In genomic region chr3:158097571-158098553, GRCh38 we compare ENCODE assay signal across 8 cellular contexts. TPM values are rescaled to one million over a fixed set of nuclear protein-coding genes. Genes with fewer than 3 reads are reported as not detected.
DNase-seq lines count a peak whose midpoint lies in the region; ATAC-seq, FAIRE-seq and TF ChIP-seq lines count a peak whose summit lies in the region.

No MANE protein-coding gene starts in this region.

- in situ Hi-C loops in transverse colon (cut with MboI; ENCODE audit: low pct_ligation_motif_present in 1 of 4, low pct_unique_long_range_greater_than_20kb in 1 of 4, low sequenced_read_pairs in 3 of 4): no loop called here

- H3K9me3 Mint-ChIP-seq in activated CD8-positive, alpha-beta T cell treated with anti-CD3 and anti-CD28 coated beads for 36 hours: no peaks in the 10 kb centered on the region
- H3K9me3 Mint-ChIP-seq in natural killer cell treated with Interleukin-12 subunit alpha and Interleukin-12 subunit beta and Interleukin-15 and Interleukin-18, amount 100 ng/mL, for 72 hours: no peaks in the 10 kb centered on the region

- H3K4me3 Mint-ChIP-seq in activated CD8-positive, alpha-beta T cell treated with anti-CD3 and anti-CD28 coated beads for 36 hours: peak overlapping the region; percentile 92
- H3K4me3 Mint-ChIP-seq in natural killer cell treated with Interleukin-12 subunit alpha and Interleukin-12 subunit beta and Interleukin-15 and Interleukin-18, amount 100 ng/mL, for 72 hours: peak overlapping the region; percentile 97

- H4K20me1 ChIP-seq in endothelial cell of umbilical vein (replicated peaks; ENCODE audit: control insufficient read depth, extremely low read depth, insufficient read depth, low read length): peaks cover 3% of the 10 kb centered on the region

- H3K79me2 ChIP-seq in endothelial cell of umbilical vein (ENCODE audit: control insufficient read depth, insufficient read depth, low read length): no peaks in the 10 kb centered on the region

- no peak overlapping the region for H3K27ac Mint-ChIP-seq in activated CD8-positive, alpha-beta T cell treated with anti-CD3 and anti-CD28 coated beads for 36 hours
- H3K27ac Mint-ChIP-seq in natural killer cell treated with Interleukin-12 subunit alpha and Interleukin-12 subunit beta and Interleukin-15 and Interleukin-18, amount 100 ng/mL, for 72 hours: peak overlapping the region in 1 of 2 donors; percentile 59

- no TSS peak for BruUV-seq in endothelial cell of umbilical vein (replicated peaks; lab: Mats Ljungman, UMichigan)

- FAIRE-seq in endothelial cell of umbilical vein (lab: Jason Lieb, UNC): peak; percentile 26

- H2AFZ ChIP-seq in endothelial cell of umbilical vein (ENCODE audit: low read depth, low read length): peak overlapping the region; percentile 5

- 4 to 8% methylated on average over 6 to 59 of the region's 68 CpGs for WGBS in transverse colon (ENCODE audit: low coverage in 1 of 2), 2 donors

- peaks cover 3% of the 10 kb centered on the region for H3K36me3 Mint-ChIP-seq in activated CD8-positive, alpha-beta T cell treated with anti-CD3 and anti-CD28 coated beads for 36 hours (ENCODE audit: low read depth)
- H3K36me3 Mint-ChIP-seq in natural killer cell treated with Interleukin-12 subunit alpha and Interleukin-12 subunit beta and Interleukin-15 and Interleukin-18, amount 100 ng/mL, for 72 hours: peaks cover 6% of the 10 kb centered on the region

- H3K27me3 ChIP-seq in endothelial cell of umbilical vein (ENCODE audit: control insufficient read depth in 2 of 2, insufficient read depth in 2 of 2, low read length in 2 of 2) (peaks cover 86 to 98% of the 10 kb centered on the region in 2 experiments), transverse colon (peaks cover 100% of the 10 kb centered on the region)

- peaks cover 81% of the 10 kb centered on the region for H3K27me3 Mint-ChIP-seq in activated CD8-positive, alpha-beta T cell treated with anti-CD3 and anti-CD28 coated beads for 36 hours
- peaks cover 54 to 84% of the 10 kb centered on the region in 2 donors for H3K27me3 Mint-ChIP-seq in natural killer cell treated with Interleukin-12 subunit alpha and Interleukin-12 subunit beta and Interleukin-15 and Interleukin-18, amount 100 ng/mL, for 72 hours

- H3K4me1 ChIP-seq in endothelial cell of umbilical vein (ENCODE audit: control insufficient read depth, extremely low read depth, insufficient read depth, low read length) (peaks cover 6% of the 10 kb centered on the region), transverse colon (peaks cover 0 to 18% (median 12%) of the 10 kb centered on the region in 4 donors)

- peak overlapping the region; percentile 49 for H3K4me2 ChIP-seq in endothelial cell of umbilical vein (ENCODE audit: insufficient read depth, low read length)

- H3K27ac ChIP-seq in endothelial cell of umbilical vein (ENCODE audit: insufficient read depth, low read depth, low read length) (no peak overlapping the region), transverse colon (no peak overlapping the region)

- no peak for TF ChIP-seq EP300 in transverse colon (IDR thresholded peaks at IDR 0.05; ENCODE audit: low read depth)

- H3K9me3 ChIP-seq in endothelial cell of umbilical vein (replicated peaks; ENCODE audit: control insufficient read depth, insufficient read depth, low read length): no peaks in the 10 kb centered on the region
- no peaks in the 10 kb centered on the region for H3K9me3 ChIP-seq in transverse colon

- POLR2A ChIA-PET in activated CD8-positive, alpha-beta T cell treated with anti-CD3 and anti-CD28 coated beads for 36 hours (lab: Charles Lee): interaction anchor here (0.8 to 1.1 kb wide), 2 partner anchors 9 to 12 kb away, joined by 3 read pairs; partner anchors contain the start of gene RSRC1
- POLR2A ChIA-PET in endothelial cell of umbilical vein (lab: Charles Lee): no interaction called here

- H3K36me3 ChIP-seq in endothelial cell of umbilical vein (ENCODE audit: control insufficient read depth in 2 of 2, extremely low read depth in 1 of 2, insufficient read depth in 2 of 2, low read length in 2 of 2): no peaks in the 10 kb centered on the region
- no peaks in the 10 kb centered on the region for H3K36me3 ChIP-seq in transverse colon

- dilution Hi-C loops in endothelial cell of umbilical vein (cut with MboI; ENCODE audit: extremely low pct_ligation_motif_present, low sequenced_read_pairs): no loop called here

- intact Hi-C loops in activated CD8-positive, alpha-beta T cell treated with anti-CD3 and anti-CD28 coated beads for 36 hours (cut with micrococcal nuclease): no loop called here
- intact Hi-C loops in endothelial cell of umbilical vein (cut with micrococcal nuclease): loop anchor here (1.0 to 5.0 kb wide), 2 partner anchors 9 to 439 kb away; no protein-coding TSS in a partner anchor
- intact Hi-C loops in transverse colon (cut with DNase I; ENCODE audit: low total_unique reads): no loop called here

- DNase-seq in NCI-H226 (peak; percentile 31), endothelial cell of umbilical vein (ENCODE audit: low read depth, low spot score) (peak; percentile 52), transverse colon (peak; percentile 86), NCI-H2107 treated with DMSO at 0.1 percent for 48 hours (lab: John Stamatoyannopoulos, UW; ENCODE audit: unreplicated experiment) (no peak)
- peak; percentile 82 for DNase-seq in activated CD8-positive, alpha-beta T cell treated with anti-CD3 and anti-CD28 coated beads for 36 hours
- peak; percentile 81 for DNase-seq in natural killer cell treated with Interleukin-12 subunit alpha and Interleukin-12 subunit beta and Interleukin-15 and Interleukin-18, amount 100 ng/mL, for 72 hours (ENCODE audit: low spot score)

- H3K4me3 ChIP-seq in endothelial cell of umbilical vein (replicated peaks in 1 of 3; ENCODE audit: insufficient read depth in 1 of 3, low read depth in 1 of 3, low read length in 3 of 3) (peak overlapping the region in 1 of 3 experiments; percentile 26), transverse colon (peak overlapping the region; percentile 14 to 47 (median 38))

- TF ChIP-seq POLR2A in endothelial cell of umbilical vein (IDR thresholded peaks at IDR 0.05; ENCODE audit: low read depth, low read length) (no peak), transverse colon (IDR thresholded peaks at IDR 0.05) (no peak)

- TF ChIP-seq CTCF in activated CD8-positive, alpha-beta T cell treated with anti-CD3 and anti-CD28 coated beads for 36 hours (IDR thresholded peaks at IDR 0.05): no peak
- TF ChIP-seq CTCF in endothelial cell of umbilical vein (IDR thresholded peaks at IDR 0.05; ENCODE audit: extremely low read depth in 1 of 2, insufficient read depth in 1 of 2, low read depth in 1 of 2, low read length in 2 of 2) (no peak), transverse colon (IDR thresholded peaks at IDR 0.05) (no peak)

- CTCF ChIA-PET in activated CD8-positive, alpha-beta T cell treated with anti-CD3 and anti-CD28 coated beads for 36 hours (lab: Charles Lee): interaction anchor here (1.0 to 2.3 kb wide), 2 partner anchors 9 to 11 kb away, joined by 3 to 7 read pairs; partner anchors contain the start of gene RSRC1
- CTCF ChIA-PET in endothelial cell of umbilical vein (lab: Charles Lee): no interaction called here

- H3K4me1 Mint-ChIP-seq in activated CD8-positive, alpha-beta T cell treated with anti-CD3 and anti-CD28 coated beads for 36 hours (ENCODE audit: low read depth): peaks cover 16% of the 10 kb centered on the region
- peaks cover 22 to 23% of the 10 kb centered on the region in 2 donors for H3K4me1 Mint-ChIP-seq in natural killer cell treated with Interleukin-12 subunit alpha and Interleukin-12 subunit beta and Interleukin-15 and Interleukin-18, amount 100 ng/mL, for 72 hours (ENCODE audit: low read depth in 2 of 2)

- ATAC-seq in GM18511 (IDR thresholded peaks at IDR 0.05; ENCODE audit: unreplicated experiment): peak; percentile 87
- peak; percentile 81 for ATAC-seq in HG02973 (IDR thresholded peaks at IDR 0.05; ENCODE audit: unreplicated experiment)
- peak; percentile 97 for ATAC-seq in activated CD8-positive, alpha-beta T cell treated with anti-CD3 and anti-CD28 coated beads for 36 hours
- peak; percentile 93 to 94 for ATAC-seq in natural killer cell treated with Interleukin-12 subunit alpha and Interleukin-12 subunit beta and Interleukin-15 and Interleukin-18, amount 100 ng/mL, for 72 hours

- H3K9me1 ChIP-seq in endothelial cell of umbilical vein (replicated peaks; ENCODE audit: control insufficient read depth, extremely low read depth, insufficient read depth, low read length): no peaks in the 10 kb centered on the region

- no peak overlapping the region for H3K9ac ChIP-seq in endothelial cell of umbilical vein (replicated peaks; ENCODE audit: extremely low read depth, insufficient read depth, low read length)

RNA-seq across cellular contexts. Expression of gene SHOX2, which starts 8.4 kb away (rescaled TPM):
- total RNA-seq in activated CD8-positive, alpha-beta T cell treated with anti-CD3 and anti-CD28 coated beads for 36 hours: not detected
- total RNA-seq in endothelial cell of umbilical vein: not detected in 2 replicates
- polyA plus RNA-seq in endothelial cell of umbilical vein: not detected in 2 replicates
- not detected in 2 replicates for polyA plus RNA-seq in endothelial cell of umbilical vein (2011; cell fraction: cytosol; rRNA removed)
- polyA plus RNA-seq in endothelial cell of umbilical vein (2011; cell fraction: nucleus; rRNA removed): not detected in 2 replicates
- polyA plus RNA-seq in endothelial cell of umbilical vein (2012): 0.05 TPM in 1 of 2 replicates, not detected in the other
- 0.32 TPM in 1 of 2 replicates, not detected in the other for polyA minus RNA-seq in endothelial cell of umbilical vein
- not detected for polyA minus RNA-seq in endothelial cell of umbilical vein (2011; cell fraction: cytosol; rRNA and poly(A)+ RNA removed)
- not detected in 2 replicates for polyA minus RNA-seq in endothelial cell of umbilical vein (2011; cell fraction: nucleus; rRNA and poly(A)+ RNA removed)
- 1 to 10 TPM in 1 of 2 donors, not detected in 1; 2.1 TPM for total RNA-seq in natural killer cell treated with Interleukin-12 subunit alpha and Interleukin-12 subunit beta and Interleukin-15 and Interleukin-18, amount 100 ng/mL, for 72 hours
- under 1 TPM in 2 of 4 donors, not detected in 2; 0.16 to 0.27 TPM for total RNA-seq in transverse colon

RNA-seq across cellular contexts. Expression of gene RSRC1, which starts 12.0 kb away (rescaled TPM):
- 10 to 100 TPM; 37.9 to 44.7 TPM for total RNA-seq in activated CD8-positive, alpha-beta T cell treated with anti-CD3 and anti-CD28 coated beads for 36 hours
- total RNA-seq in endothelial cell of umbilical vein: 24.8 and 25.4 TPM in 2 replicates
- polyA plus RNA-seq in endothelial cell of umbilical vein: 1.2 and 1.8 TPM in 2 replicates
- 3.1 and 4.1 TPM in 2 replicates for polyA plus RNA-seq in endothelial cell of umbilical vein (2011; cell fraction: cytosol; rRNA removed)
- polyA plus RNA-seq in endothelial cell of umbilical vein (2011; cell fraction: nucleus; rRNA removed): 6.4 and 10.1 TPM in 2 replicates
- polyA plus RNA-seq in endothelial cell of umbilical vein (2012): 16.1 and 18.0 TPM in 2 replicates
- polyA minus RNA-seq in endothelial cell of umbilical vein: 6.5 and 7.8 TPM in 2 replicates
- polyA minus RNA-seq in endothelial cell of umbilical vein (2011; cell fraction: cytosol; rRNA and poly(A)+ RNA removed): 16.3 TPM
- polyA minus RNA-seq in endothelial cell of umbilical vein (2011; cell fraction: nucleus; rRNA and poly(A)+ RNA removed): 32.5 and 35.6 TPM in 2 replicates
- 10 to 100 TPM; 38.7 to 49.6 TPM for total RNA-seq in natural killer cell treated with Interleukin-12 subunit alpha and Interleukin-12 subunit beta and Interleukin-15 and Interleukin-18, amount 100 ng/mL, for 72 hours
- total RNA-seq in transverse colon: 10 to 100 TPM in 3 of 4 donors, 1 to 10 TPM in 1; 5.6 to 65.1 (median 37.1) TPM
